8 cellular contexts compared by ENCODE assay signal in the genomic region with DNA sequence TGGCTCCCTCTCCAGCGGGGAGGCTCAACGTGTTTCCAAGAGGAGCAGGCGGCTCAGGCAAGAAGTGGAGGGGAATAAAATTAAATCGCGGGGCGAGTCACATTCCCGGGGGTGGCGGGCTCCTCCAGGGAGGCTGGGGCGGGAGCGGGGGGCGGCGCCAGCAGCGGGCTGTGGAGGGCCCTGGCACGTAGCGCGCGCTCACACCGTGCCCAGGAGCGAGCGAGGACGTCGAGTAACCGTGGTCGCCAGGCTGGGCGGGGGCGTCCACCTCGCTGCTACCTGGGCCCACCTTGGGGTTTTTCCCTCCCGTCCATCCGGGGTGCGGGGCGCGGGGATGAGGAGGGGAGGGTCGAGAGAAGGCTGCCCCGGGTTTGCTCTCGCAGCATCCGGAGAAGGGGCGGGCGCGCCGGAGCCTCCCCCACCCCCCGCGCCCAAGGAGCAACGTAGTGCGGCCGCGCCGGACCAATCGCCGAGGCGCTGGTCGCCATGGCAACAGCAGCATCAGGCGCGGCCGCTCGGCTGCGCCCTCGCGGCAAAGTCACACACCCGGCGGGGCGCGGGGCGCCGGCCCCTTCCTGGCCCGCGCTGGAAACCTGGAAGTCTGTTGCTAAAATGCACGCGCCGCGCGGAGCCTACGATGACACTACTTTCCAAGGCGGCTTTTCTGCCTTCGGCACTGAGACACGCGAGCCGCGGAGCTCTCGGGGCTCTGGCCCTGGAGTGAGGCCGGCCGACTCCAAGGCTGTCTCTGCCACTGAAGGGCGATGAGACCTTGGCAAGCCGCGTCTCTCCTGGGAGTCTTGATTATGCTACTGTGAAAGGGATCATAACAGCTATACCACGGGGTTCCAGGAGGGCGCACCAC. TPM values are rescaled to one million over a fixed set of nuclear protein-coding genes. Genes with fewer than 3 reads are reported as not detected.
DNase-seq lines count a peak whose midpoint lies in the region; ATAC-seq and TF ChIP-seq lines count a peak whose summit lies in the region.

A gene (minus strand): TSS at position 388 of the 865 bp plus-strand sequence. CDS start 415 bp downstream, outside the sequence.

- H3K79me2 ChIP-seq in mammary epithelial cell (ENCODE audit: insufficient read depth, low read length) = no peaks in the 10 kb centered on the region

- no TSS peak for BruUV-seq in mammary epithelial cell (replicated peaks; lab: Mats Ljungman, UMichigan)

- ATAC-seq in HG03342 (IDR thresholded peaks at IDR 0.05; ENCODE audit: unreplicated experiment) (peak; percentile 65), left lobe of liver (no peak)

- no peak within 1 kb of the TSS for H2AFZ ChIP-seq in mammary epithelial cell (ENCODE audit: low read depth, low read length)

- peaks cover 22% of the 10 kb centered on the region for H3K27me3 ChIP-seq in mammary epithelial cell (ENCODE audit: insufficient read depth, low read length)

- no peak within 1 kb of the TSS for H3K4me3 ChIP-seq in mammary epithelial cell (replicated peaks in 1 of 3; ENCODE audit: insufficient read depth in 1 of 3, low read depth in 2 of 3, low read length in 3 of 3)

- dilution Hi-C loops in mammary epithelial cell (cut with HindIII; ENCODE audit: low sequenced_read_pairs) = no loop called here

- intact Hi-C loops in mammary epithelial cell (cut with micrococcal nuclease) = no loop called here

- WGBS in mammary epithelial cell (ENCODE audit: low coverage, missing lambda C conversion rate) = 13% methylated on average over 28 of the region's 86 CpGs

- no peak within 1 kb of the TSS for H3K9ac ChIP-seq in mammary epithelial cell (ENCODE audit: insufficient read depth, low read length)

- no peaks in the 10 kb centered on the region for H3K9me3 ChIP-seq in mammary epithelial cell (replicated peaks; ENCODE audit: insufficient read depth, low read length)

- no peak within 1 kb of the TSS for H3K4me2 ChIP-seq in mammary epithelial cell (ENCODE audit: insufficient read depth, low read depth, low read length)

- CTCF ChIA-PET in mammary epithelial cell (lab: Charles Lee; ENCODE audit: low non-redundant PET) = no interaction called here

- H3K27ac ChIP-seq in mammary epithelial cell (ENCODE audit: insufficient read depth, low read depth, low read length) = no peak within 1 kb of the TSS

- H3K4me1 ChIP-seq in mammary epithelial cell (ENCODE audit: insufficient read depth, low read length) = no peaks in the 10 kb centered on the region

- no peaks in the 10 kb centered on the region for H3K36me3 ChIP-seq in mammary epithelial cell (ENCODE audit: insufficient read depth, low read length)

- in situ Hi-C loops in mammary epithelial cell (cut with MboI; ENCODE audit: low sequenced_read_pairs in 2 of 2) = loop anchor here in 1 of 2 donors (10.0 kb wide), 1 partner anchor 812 kb away; a partner anchor contains a TSS

- no peak for TF ChIP-seq CTCF in mammary epithelial cell (conservative IDR thresholded peaks at IDR 0.05 in 1 of 2, IDR thresholded peaks at IDR 0.05 in 1 of 2; ENCODE audit: extremely low read depth in 1 of 2, insufficient read depth in 1 of 2, low read depth in 1 of 2, low read length in 2 of 2)

- no peaks in the 10 kb centered on the region for H4K20me1 ChIP-seq in mammary epithelial cell (ENCODE audit: insufficient read depth, low read length)

- DNase-seq in NCI-H526 (lab: John Stamatoyannopoulos, UW) = peak; percentile 20 to 54
- no peak for DNase-seq in NCI-H526 treated with DMSO at 0.1 percent for 48 hours (lab: John Stamatoyannopoulos, UW)
- peak; percentile 31 to 70 (median 50) for DNase-seq in activated CD4-positive, CD25-positive, alpha-beta regulatory T cell (lab: John Stamatoyannopoulos, UW)
- no peak for DNase-seq in mammary epithelial cell
- DNase-seq in left lobe of liver (ENCODE audit: low spot score) = no peak
- DNase-seq in stimulated activated CD4-positive, alpha-beta T cell treated with anti-CD3 and anti-CD28 coated beads, Interleukin-2, amount 100 ng/mL, for 4 hours (ENCODE audit: low read depth) = peak; percentile 53
- DNase-seq in H4 (ENCODE audit: low spot score) = no peak

RNA-seq across cellular contexts. Expression of the gene that starts here (rescaled TPM):
- total RNA-seq in mammary epithelial cell (10 to 100 TPM; 15.6 to 32.8 TPM), left lobe of liver (58.7 TPM)
- 4.0 TPM for polyA plus RNA-seq in mammary epithelial cell
- polyA minus RNA-seq in mammary epithelial cell = 11.0 TPM
- 4.6 and 5.7 TPM in 2 replicates for total RNA-seq in H4 (2014; rRNA removed; shearing (Covaris generic))

Comparison
In these comparisons a context has a peak if more than half of its experiments do, and no peak if none do; other contexts are left out.
1. DNase-seq: peak in NCI-H526 (2 of 2), activated CD4-positive, CD25-positive, alpha-beta regulatory T cell (4 of 4) and stimulated activated CD4-positive, alpha-beta T cell treated with anti-CD3 and anti-CD28 coated beads, Interleukin-2, amount 100 ng/mL, for 4 hours (single experiment); none in NCI-H526 treated with DMSO at 0.1 percent for 48 hours (single experiment), mammary epithelial cell (single experiment), left lobe of liver (single experiment) and H4 (single experiment).